Comparison of ENCODE assay signal across 18 cellular contexts in the genomic region with DNA sequence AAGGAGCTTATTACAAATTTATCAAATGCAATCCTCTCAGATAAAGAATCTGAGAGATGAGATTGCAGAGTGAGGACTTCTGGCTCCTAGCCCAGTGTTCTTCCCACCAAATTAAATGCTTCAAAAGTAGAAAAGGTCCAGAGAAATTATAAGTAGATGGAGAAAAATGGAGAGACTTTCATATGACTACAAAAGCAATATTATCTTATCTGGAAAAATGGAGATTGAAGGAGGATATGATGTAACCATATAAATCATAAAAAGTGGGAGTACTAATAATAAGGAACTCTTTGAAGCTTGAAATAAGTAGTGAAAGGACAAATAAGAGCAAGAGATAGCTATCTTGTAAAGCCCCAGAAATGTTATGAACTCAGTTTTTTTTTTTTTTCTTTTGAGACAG. TPM values are rescaled to one million over a fixed set of nuclear protein-coding genes. Genes with fewer than 3 reads are reported as not detected.
DNase-seq lines count a peak whose midpoint lies in the region; ATAC-seq, FAIRE-seq and TF ChIP-seq lines count a peak whose summit lies in the region.
"Had no signal": no experiment of that assay in that cellular context is flagged by ENCODE, and none has a peak within 500 bp of the region (broad histone marks: within the 10 kb centered on the region; RNA-seq: fewer than 3 reads in every experiment).

No MANE protein-coding gene starts in this region.

- no peaks in the 10 kb centered on the region for H3K9me2 ChIP-seq in Loucy (replicated peaks; ENCODE audit: low read depth, low read length)

- BruUV-seq in K562 (replicated peaks; lab: Mats Ljungman, UMichigan) (no TSS peak), HepG2 (replicated peaks; lab: Mats Ljungman, UMichigan) (no TSS peak)

- no peak for TF ChIP-seq EP300 in K562 (IDR thresholded peaks at IDR 0.05; ENCODE audit: low read length)
- TF ChIP-seq EP300 in HepG2 (IDR thresholded peaks at IDR 0.05; ENCODE audit: low read depth in 2 of 2, low read length in 2 of 2), result no peak
- TF ChIP-seq EP300 in HepG2 (CRISPR knock-in tag; IDR thresholded peaks at IDR 0.05; ENCODE audit: borderline replicate concordance), result no peak

- no peaks in the 10 kb centered on the region for H3K36me3 ChIP-seq in Loucy (ENCODE audit: insufficient read depth, low read length)
- peaks cover 33% of the 10 kb centered on the region; the same call in 2 of the 3 replicates for H3K36me3 ChIP-seq in K562 (ENCODE audit: control insufficient read depth, insufficient read depth, low read length)
- no peaks in the 10 kb centered on the region for H3K36me3 ChIP-seq in neutrophil
- H3K36me3 ChIP-seq in esophagus squamous epithelium, result peaks cover 0 to 18% (median 0%) of the 10 kb centered on the region in 3 donors
- peaks cover 0 to 2% of the 10 kb centered on the region in 2 experiments; a peak in 2 of 5 replicates for H3K36me3 ChIP-seq in HepG2 (replicated peaks in 1 of 2; ENCODE audit: control insufficient read depth in 1 of 2, insufficient read depth in 2 of 2, low read length in 2 of 2)

- H3K4me2 ChIP-seq in Loucy (ENCODE audit: low read depth, low read length, poor library complexity, severe bottlenecking) (peak overlapping the region; percentile 81), K562 (ENCODE audit: insufficient read depth, low read length) (no peak overlapping the region), HepG2 (ENCODE audit: low read depth, low read length) (no peak overlapping the region)

- H3K27ac ChIP-seq in K562 (ENCODE audit: extremely low read depth, low read depth, low read length) (no peak overlapping the region), neutrophil (peak overlapping the region; percentile 37), esophagus squamous epithelium (peak overlapping the region in 2 of 4 donors; percentile 97 to 98), HepG2 (ENCODE audit: extremely low read length, insufficient read depth, low read length) (no peak overlapping the region)
- H3K27ac ChIP-seq: 22Rv1, HL-60 had no signal

- POLR2A ChIA-PET in K562 (lab: Yijun Ruan, JAX) (interaction anchor here (0.8 to 2.4 kb wide), 6 partner anchors 10 to 150 kb away, joined by 3 to 11 read pairs (median 3); a partner anchor contains a TSS), HepG2 (lab: Yijun Ruan, JAX) (interaction anchor here (0.8 kb wide), 1 partner anchor 23 kb away, joined by 3 read pairs; no protein-coding TSS in a partner anchor)

- H3K9ac ChIP-seq in Loucy (ENCODE audit: low read depth, low read length, poor library complexity, severe bottlenecking) (peak overlapping the region; percentile 17), K562 (ENCODE audit: insufficient read depth in 1 of 2, low read depth in 2 of 2, low read length in 2 of 2) (no peak overlapping the region), HepG2 (ENCODE audit: insufficient read depth, low read depth, low read length) (no peak overlapping the region)

- peaks cover 48% of the 10 kb centered on the region for H3K4me1 ChIP-seq in Loucy (ENCODE audit: insufficient read depth, low read length, poor library complexity, severe bottlenecking)
- peaks cover 12 to 17% of the 10 kb centered on the region in 2 experiments for H3K4me1 ChIP-seq in K562 (replicated peaks in 1 of 2; ENCODE audit: control insufficient read depth in 2 of 2, insufficient read depth in 2 of 2, low read length in 2 of 2)
- peaks cover 42 to 44% of the 10 kb centered on the region in 2 experiments for H3K4me1 ChIP-seq in neutrophil (ENCODE audit: control insufficient read depth in 1 of 2, insufficient read depth in 1 of 2, low read depth in 1 of 2, low read length in 1 of 2)
- H3K4me1 ChIP-seq in esophagus squamous epithelium, result peaks cover 15 to 66% (median 28%) of the 10 kb centered on the region in 3 donors
- H3K4me1 ChIP-seq in HepG2 (ENCODE audit: insufficient read depth, low read length), result peaks cover 29% of the 10 kb centered on the region

- intact Hi-C loops in K562 (cut with micrococcal nuclease) (no loop called here), esophagus squamous epithelium (cut with DNase I) (loop anchor here (10.0 kb wide), 1 partner anchor 159 kb away; no protein-coding TSS in a partner anchor), HepG2 (cut with micrococcal nuclease; ENCODE audit: unreplicated experiment) (loop anchor here (2.0 kb wide), 1 partner anchor 149 kb away; a partner anchor contains a TSS)

- TF ChIP-seq RAD21 in K562 (CRISPR knock-in tag; conservative IDR thresholded peaks at IDR 0.05 in 1 of 2, IDR thresholded peaks at IDR 0.05 in 1 of 2) (no peak), HepG2 (CRISPR knock-in tag; IDR thresholded peaks at IDR 0.05) (no peak)

- H3K9me1 ChIP-seq in K562 (ENCODE audit: control insufficient read depth, insufficient read depth, low read length), result no peaks in the 10 kb centered on the region

- in situ Hi-C loops in K562 (cut with MboI) (no loop called here), HepG2 (cut with HindIII; ENCODE audit: extremely low pct_ligation_motif_present, low pct_unique_long_range_greater_than_20kb) (no loop called here)

- FAIRE-seq in K562 (lab: Jason Lieb, UNC), result no peak
- no peak for FAIRE-seq in HepG2 (lab: Jason Lieb, UNC)
- FAIRE-seq: endometrium, small intestine had no signal

- peak; percentile 15 for DNase-seq in DMS79 treated with DMSO at 0.1 percent for 48 hours (lab: John Stamatoyannopoulos, UW)
- DNase-seq in DMS79 (lab: John Stamatoyannopoulos, UW), result no peak
- DNase-seq in K562 (ENCODE audit: extremely low read depth in 1 of 4, low spot score in 3 of 4), result no peak
- DNase-seq in esophagus squamous epithelium (lab: John Stamatoyannopoulos, UW), result no peak
- no peak for DNase-seq in AG08396 (ENCODE audit: low spot score)
- no peak for DNase-seq in HepG2 (ENCODE audit: low spot score)
- DNase-seq: body of pancreas, DMS 273 treated with DMSO at 0.1 percent for 48 hours, left cardiac atrium, naive B cell, small intestine, T1000, upper lobe of left lung had no signal

- H2AFZ ChIP-seq in Loucy (ENCODE audit: low read length), result no peak overlapping the region
- no peak overlapping the region for H2AFZ ChIP-seq in K562 (ENCODE audit: low read depth, low read length)
- no peak overlapping the region for H2AFZ ChIP-seq in HepG2 (ENCODE audit: low read length)

- H3K9me3 ChIP-seq in Loucy (ENCODE audit: insufficient read depth, low read depth, low read length) (no peaks in the 10 kb centered on the region), K562 (replicated peaks; ENCODE audit: control insufficient read depth, insufficient read depth, low read depth, low read length) (peaks cover 8% of the 10 kb centered on the region; the same call in 1 of the 2 replicates), neutrophil (no peaks in the 10 kb centered on the region), esophagus squamous epithelium (peaks cover 0 to 6% (median 0%) of the 10 kb centered on the region in 3 donors), HepG2 (ENCODE audit: low read length) (no peaks in the 10 kb centered on the region)
- H3K9me3 ChIP-seq: body of pancreas, upper lobe of left lung had no signal

- H4K20me1 ChIP-seq in Loucy (ENCODE audit: insufficient read depth, low read length, poor library complexity, severe bottlenecking) (peaks cover 23% of the 10 kb centered on the region), K562 (replicated peaks; ENCODE audit: control insufficient read depth, insufficient read depth, low read length) (0 out of 2 replicates have a peak, but pooled peaks cover 5% of the 10 kb centered on the region), HepG2 (ENCODE audit: insufficient read depth, low read length) (no peaks in the 10 kb centered on the region; the same call in 1 of the 2 replicates)

- H3K4me3 ChIP-seq in Loucy (ENCODE audit: low read length, poor library complexity, severe bottlenecking) (peak overlapping the region; percentile 37), K562 (no peak overlapping the region), neutrophil (ENCODE audit: low read depth in 1 of 2, low read length in 1 of 2) (no peak overlapping the region), esophagus squamous epithelium (no peak overlapping the region), HepG2 (replicated peaks in 1 of 3; ENCODE audit: insufficient read depth in 1 of 3, low read depth in 2 of 3, low read length in 3 of 3) (no peak overlapping the region)
- H3K4me3 ChIP-seq: body of pancreas, upper lobe of left lung had no signal

- no peaks in the 10 kb centered on the region for H3F3A ChIP-seq in Loucy (ENCODE audit: low read depth)

- H3K79me2 ChIP-seq in Loucy (ENCODE audit: insufficient read depth, low read length) (peaks cover 78% of the 10 kb centered on the region), K562 (ENCODE audit: control insufficient read depth, insufficient read depth, low read length) (peaks cover 81% of the 10 kb centered on the region), HepG2 (ENCODE audit: insufficient read depth, low read length) (peaks cover 68% of the 10 kb centered on the region)

- CTCF ChIA-PET in K562 (lab: Yijun Ruan, JAX; ENCODE audit: low intra/inter-chr PET ratio), result no interaction called here
- CTCF ChIA-PET in HepG2 (lab: Yijun Ruan, JAX; ENCODE audit: low intra/inter-chr PET ratio, low total read pairs), result no interaction called here

- no peaks in the 10 kb centered on the region for H3K27me3 ChIP-seq in Loucy (ENCODE audit: insufficient read depth, low read length, poor library complexity, severe bottlenecking)
- H3K27me3 ChIP-seq in K562 (ENCODE audit: control insufficient read depth in 2 of 2, insufficient read depth in 2 of 2, low read length in 2 of 2), result no peaks in the 10 kb centered on the region
- H3K27me3 ChIP-seq in neutrophil, result no peaks in the 10 kb centered on the region
- no peaks in the 10 kb centered on the region for H3K27me3 ChIP-seq in esophagus squamous epithelium
- no peaks in the 10 kb centered on the region; a peak in 1 of 5 replicates for H3K27me3 ChIP-seq in HepG2 (ENCODE audit: control insufficient read depth in 1 of 2, insufficient read depth in 2 of 2, low read length in 2 of 2)
- H3K27me3 ChIP-seq: body of pancreas, upper lobe of left lung had no signal

- TF ChIP-seq POLR2A in K562 (conservative IDR thresholded peaks at IDR 0.05) (no peak), esophagus squamous epithelium (IDR thresholded peaks at IDR 0.05) (no peak), HepG2 (IDR thresholded peaks at IDR 0.05; ENCODE audit: insufficient read depth in 1 of 2, low read depth in 2 of 2, low read length in 2 of 2) (no peak)

- ATAC-seq in K562 (no peak), HepG2 (no peak)
- ATAC-seq: body of pancreas, left cardiac atrium had no signal

- TF ChIP-seq CTCF in Loucy (conservative IDR thresholded peaks at IDR 0.05; ENCODE audit: low read length) (no peak), K562 (IDR thresholded peaks at IDR 0.05 in 2 of 3, conservative IDR thresholded peaks at IDR 0.05 in 1 of 3; ENCODE audit: insufficient read depth in 2 of 3, low read depth in 1 of 3, low read length in 3 of 3) (no peak), neutrophil (IDR thresholded peaks at IDR 0.05) (no peak), esophagus squamous epithelium (IDR thresholded peaks at IDR 0.05) (no peak), HepG2 (CRISPR knock-in tag; IDR thresholded peaks at IDR 0.05) (no peak)

RNA-seq across cellular contexts. Expression of a gene that starts 2.9 kb away (rescaled TPM):
- 60.9 and 87.2 TPM in 2 replicates for total RNA-seq in K562 (2011; cell fraction: chromatin; rRNA removed; ENCODE audit: low replicate concordance)
- total RNA-seq in K562 (2011; cell fraction: nucleolus; rRNA removed), result 56.1 and 64.4 TPM in 2 replicates
- total RNA-seq in K562 (2011; cell fraction: nucleoplasm; rRNA removed), result 89.2 and 119 TPM in 2 replicates
- total RNA-seq in K562 (2014; rRNA removed), result 70.6 and 72.6 TPM in 2 replicates
- 98.3 and 110 TPM in 2 replicates for total RNA-seq in K562 (2014; rRNA removed; fragmentation: Illumina TruSeq; extraction: Trizol)
- total RNA-seq in K562 (2015; rRNA removed; fragmentation: Illumina TruSeq; extraction: Trizol), result 81.5 and 87.8 TPM in 2 replicates
- 69.5 and 71.4 TPM in 2 replicates for total RNA-seq in K562 (2021)
- polyA plus RNA-seq in K562 (2011; rRNA removed), result 101 and 160 TPM in 2 replicates
- polyA plus RNA-seq in K562 (2011; cell fraction: cytosol; rRNA removed), result 47.1 and 65.7 TPM in 2 replicates
- 20.5 and 24.4 TPM in 2 replicates for polyA plus RNA-seq in K562 (2011; cell fraction: nucleus; rRNA removed)
- 57.0 and 60.1 TPM in 2 replicates for polyA plus RNA-seq in K562 (2012)
- 68.9 and 80.6 TPM in 2 replicates for polyA plus RNA-seq in K562 (2014; fragmentation: Illumina TruSeq; extraction: Trizol)
- polyA plus RNA-seq in K562 (2014; fragmentation: Nextera tagmentation; extraction: Ambion mirVana), result 10 to 100 TPM; 28.9 to 30.0 TPM
- polyA plus RNA-seq in K562 (2014; rRNA removed), result 54.7 and 60.9 TPM in 2 replicates
- polyA minus RNA-seq in K562 (2011; rRNA and poly(A)+ RNA removed), result 159 and 208 TPM in 2 replicates
- polyA minus RNA-seq in K562 (2011; cell fraction: cytosol; rRNA and poly(A)+ RNA removed), result 61.0 and 80.4 TPM in 2 replicates
- 26.5 and 41.0 TPM in 2 replicates for polyA minus RNA-seq in K562 (2011; cell fraction: nucleus; rRNA and poly(A)+ RNA removed)
- 10 to 100 TPM; 35.9 to 47.5 (median 41.0) TPM for total RNA-seq in esophagus squamous epithelium
- 67.1 and 103 TPM in 2 replicates for total RNA-seq in HepG2 (2016; rRNA removed; fragmentation: Illumina TruSeq; extraction: Trizol)
- total RNA-seq in HepG2 (2016; cell fraction: cytosol; rRNA removed; fragmentation: Illumina TruSeq; extraction: Trizol; ENCODE audit: low read depth), result 26.7 and 28.2 TPM in 2 replicates
- 69.3 and 101 TPM in 2 replicates for total RNA-seq in HepG2 (2016; cell fraction: insoluble cytoplasmic fraction; rRNA removed; fragmentation: Illumina TruSeq; extraction: Trizol)
- total RNA-seq in HepG2 (2016; cell fraction: membrane; rRNA removed; fragmentation: Illumina TruSeq; extraction: Trizol), result 84.1 and 87.5 TPM in 2 replicates
- 37.0 and 39.6 TPM in 2 replicates for total RNA-seq in HepG2 (2016; cell fraction: nucleus; rRNA removed; fragmentation: Illumina TruSeq; extraction: Trizol)
- 44.7 and 52.7 TPM in 2 replicates for polyA plus RNA-seq in HepG2 (2011; rRNA removed)
- polyA plus RNA-seq in HepG2 (2011; cell fraction: cytosol; rRNA removed), result 32.0 and 41.2 TPM in 2 replicates
- 11.2 and 17.3 TPM in 2 replicates for polyA plus RNA-seq in HepG2 (2011; cell fraction: nucleus; rRNA removed)
- 41.8 and 45.4 TPM in 2 replicates for polyA plus RNA-seq in HepG2 (2012)
- polyA plus RNA-seq in HepG2 (2016; cell fraction: cytosol; fragmentation: Illumina TruSeq; extraction: Trizol; ENCODE audit: low read depth), result 20.4 and 21.4 TPM in 2 replicates
- 58.8 and 61.0 TPM in 2 replicates for polyA plus RNA-seq in HepG2 (2016; cell fraction: insoluble cytoplasmic fraction; fragmentation: Illumina TruSeq; extraction: Trizol; ENCODE audit: low read depth)
- polyA plus RNA-seq in HepG2 (2016; cell fraction: membrane; fragmentation: Illumina TruSeq; extraction: Trizol; ENCODE audit: low read depth), result 36.6 and 38.4 TPM in 2 replicates
- 28.5 and 29.9 TPM in 2 replicates for polyA plus RNA-seq in HepG2 (2016; cell fraction: nucleus; fragmentation: Illumina TruSeq; extraction: Trizol; ENCODE audit: insufficient read depth, low read depth)
- polyA minus RNA-seq in HepG2 (2011; rRNA and poly(A)+ RNA removed; ENCODE audit: low replicate concordance), result 78.2 and 137 TPM in 2 replicates
- polyA minus RNA-seq in HepG2 (2011; cell fraction: cytosol; rRNA and poly(A)+ RNA removed), result 45.6 and 62.7 TPM in 2 replicates
- polyA minus RNA-seq in HepG2 (2011; cell fraction: nucleus; rRNA and poly(A)+ RNA removed), result 42.6 and 54.1 TPM in 2 replicates

RNA-seq across cellular contexts. Expression of a gene that starts 3.0 kb away (rescaled TPM):
- total RNA-seq in K562 (2011; cell fraction: chromatin; rRNA removed; ENCODE audit: low replicate concordance), result 0.32 and 0.35 TPM in 2 replicates
- total RNA-seq in K562 (2011; cell fraction: nucleolus; rRNA removed), result 0.39 and 0.67 TPM in 2 replicates
- 1.7 and 1.8 TPM in 2 replicates for total RNA-seq in K562 (2011; cell fraction: nucleoplasm; rRNA removed)
- total RNA-seq in K562 (2014; rRNA removed), result 0.08 and 0.09 TPM in 2 replicates
- total RNA-seq in K562 (2014; rRNA removed; fragmentation: Illumina TruSeq; extraction: Trizol), result 0.11 and 0.13 TPM in 2 replicates
- 0.11 TPM in 1 of 2 replicates, not detected in the other for total RNA-seq in K562 (2015; rRNA removed; fragmentation: Illumina TruSeq; extraction: Trizol)
- total RNA-seq in K562 (2021), result not detected in 2 replicates
- 0.04 and 0.10 TPM in 2 replicates for polyA plus RNA-seq in K562 (2011; rRNA removed)
- polyA plus RNA-seq in K562 (2011; cell fraction: cytosol; rRNA removed), result 0.04 TPM in 2 replicates
- not detected in 2 replicates for polyA plus RNA-seq in K562 (2011; cell fraction: nucleus; rRNA removed)
- not detected in 2 replicates for polyA plus RNA-seq in K562 (2012)
- polyA plus RNA-seq in K562 (2014; fragmentation: Illumina TruSeq; extraction: Trizol), result not detected in 2 replicates
- polyA plus RNA-seq in K562 (2014; fragmentation: Nextera tagmentation; extraction: Ambion mirVana), result not detected
- polyA plus RNA-seq in K562 (2014; rRNA removed), result not detected in 2 replicates
- polyA minus RNA-seq in K562 (2011; rRNA and poly(A)+ RNA removed), result 0.48 and 0.60 TPM in 2 replicates
- polyA minus RNA-seq in K562 (2011; cell fraction: cytosol; rRNA and poly(A)+ RNA removed), result 0.82 TPM in 1 of 2 replicates, not detected in the other
- polyA minus RNA-seq in K562 (2011; cell fraction: nucleus; rRNA and poly(A)+ RNA removed), result 0.54 and 0.56 TPM in 2 replicates
- total RNA-seq in esophagus squamous epithelium, result not detected
- not detected in 2 replicates for total RNA-seq in HepG2 (2016; rRNA removed; fragmentation: Illumina TruSeq; extraction: Trizol)
- total RNA-seq in HepG2 (2016; cell fraction: cytosol; rRNA removed; fragmentation: Illumina TruSeq; extraction: Trizol; ENCODE audit: low read depth), result 0.79 and 0.91 TPM in 2 replicates
- total RNA-seq in HepG2 (2016; cell fraction: insoluble cytoplasmic fraction; rRNA removed; fragmentation: Illumina TruSeq; extraction: Trizol), result 0.04 TPM in 1 of 2 replicates, not detected in the other
- total RNA-seq in HepG2 (2016; cell fraction: membrane; rRNA removed; fragmentation: Illumina TruSeq; extraction: Trizol), result 0.28 and 0.40 TPM in 2 replicates
- 0.16 and 0.19 TPM in 2 replicates for total RNA-seq in HepG2 (2016; cell fraction: nucleus; rRNA removed; fragmentation: Illumina TruSeq; extraction: Trizol)
- 0.04 TPM in 1 of 2 replicates, not detected in the other for polyA plus RNA-seq in HepG2 (2011; rRNA removed)
- polyA plus RNA-seq in HepG2 (2011; cell fraction: cytosol; rRNA removed), result 0.04 and 0.08 TPM in 2 replicates
- not detected in 2 replicates for polyA plus RNA-seq in HepG2 (2011; cell fraction: nucleus; rRNA removed)
- not detected in 2 replicates for polyA plus RNA-seq in HepG2 (2012)
- polyA plus RNA-seq in HepG2 (2016; cell fraction: cytosol; fragmentation: Illumina TruSeq; extraction: Trizol; ENCODE audit: low read depth), result not detected in 2 replicates
- not detected in 2 replicates for polyA plus RNA-seq in HepG2 (2016; cell fraction: insoluble cytoplasmic fraction; fragmentation: Illumina TruSeq; extraction: Trizol; ENCODE audit: low read depth)
- polyA plus RNA-seq in HepG2 (2016; cell fraction: membrane; fragmentation: Illumina TruSeq; extraction: Trizol; ENCODE audit: low read depth), result not detected in 2 replicates
- not detected in 2 replicates for polyA plus RNA-seq in HepG2 (2016; cell fraction: nucleus; fragmentation: Illumina TruSeq; extraction: Trizol; ENCODE audit: insufficient read depth, low read depth)
- polyA minus RNA-seq in HepG2 (2011; rRNA and poly(A)+ RNA removed; ENCODE audit: low replicate concordance), result 0.20 and 0.21 TPM in 2 replicates
- not detected in 2 replicates for polyA minus RNA-seq in HepG2 (2011; cell fraction: cytosol; rRNA and poly(A)+ RNA removed)
- 0.25 and 0.26 TPM in 2 replicates for polyA minus RNA-seq in HepG2 (2011; cell fraction: nucleus; rRNA and poly(A)+ RNA removed)
- total RNA-seq: body of pancreas had no signal
- polyA plus RNA-seq: small intestine had no signal

RNA-seq across cellular contexts. Expression of a gene that starts 58.2 kb away (rescaled TPM):
- total RNA-seq in K562 (2011; cell fraction: chromatin; rRNA removed; ENCODE audit: low replicate concordance), result not detected in 2 replicates
- not detected in 2 replicates for total RNA-seq in K562 (2011; cell fraction: nucleolus; rRNA removed)
- not detected in 2 replicates for total RNA-seq in K562 (2011; cell fraction: nucleoplasm; rRNA removed)
- 0.12 TPM in 1 of 2 replicates, not detected in the other for total RNA-seq in K562 (2014; rRNA removed)
- 0.16 and 0.22 TPM in 2 replicates for total RNA-seq in K562 (2014; rRNA removed; fragmentation: Illumina TruSeq; extraction: Trizol)
- total RNA-seq in K562 (2015; rRNA removed; fragmentation: Illumina TruSeq; extraction: Trizol), result not detected in 2 replicates
- 0.16 and 0.22 TPM in 2 replicates for total RNA-seq in K562 (2021)
- 0.07 TPM in 1 of 2 replicates, not detected in the other for polyA plus RNA-seq in K562 (2011; rRNA removed)
- not detected in 2 replicates for polyA plus RNA-seq in K562 (2011; cell fraction: cytosol; rRNA removed)
- polyA plus RNA-seq in K562 (2011; cell fraction: nucleus; rRNA removed), result not detected in 2 replicates
- polyA plus RNA-seq in K562 (2012), result 0.07 and 0.14 TPM in 2 replicates
- 0.12 and 0.32 TPM in 2 replicates for polyA plus RNA-seq in K562 (2014; fragmentation: Illumina TruSeq; extraction: Trizol)
- polyA plus RNA-seq in K562 (2014; fragmentation: Nextera tagmentation; extraction: Ambion mirVana), result under 1 TPM; 0.08 to 0.17 TPM
- polyA plus RNA-seq in K562 (2014; rRNA removed), result not detected in 2 replicates
- not detected in 2 replicates for polyA minus RNA-seq in K562 (2011; rRNA and poly(A)+ RNA removed)
- not detected in 2 replicates for polyA minus RNA-seq in K562 (2011; cell fraction: cytosol; rRNA and poly(A)+ RNA removed)
- polyA minus RNA-seq in K562 (2011; cell fraction: nucleus; rRNA and poly(A)+ RNA removed), result not detected in 2 replicates
- total RNA-seq in esophagus squamous epithelium, result 1 to 10 TPM; 1.3 to 7.3 (median 2.3) TPM
- total RNA-seq in HepG2 (2016; rRNA removed; fragmentation: Illumina TruSeq; extraction: Trizol), result not detected in 2 replicates
- total RNA-seq in HepG2 (2016; cell fraction: cytosol; rRNA removed; fragmentation: Illumina TruSeq; extraction: Trizol; ENCODE audit: low read depth), result not detected in 2 replicates
- not detected in 2 replicates for total RNA-seq in HepG2 (2016; cell fraction: insoluble cytoplasmic fraction; rRNA removed; fragmentation: Illumina TruSeq; extraction: Trizol)
- total RNA-seq in HepG2 (2016; cell fraction: membrane; rRNA removed; fragmentation: Illumina TruSeq; extraction: Trizol), result not detected in 2 replicates
- not detected in 2 replicates for total RNA-seq in HepG2 (2016; cell fraction: nucleus; rRNA removed; fragmentation: Illumina TruSeq; extraction: Trizol)
- polyA plus RNA-seq in HepG2 (2011; rRNA removed), result not detected in 2 replicates
- polyA plus RNA-seq in HepG2 (2011; cell fraction: cytosol; rRNA removed), result not detected in 2 replicates
- polyA plus RNA-seq in HepG2 (2011; cell fraction: nucleus; rRNA removed), result not detected in 2 replicates
- 0.09 TPM in 1 of 2 replicates, not detected in the other for polyA plus RNA-seq in HepG2 (2012)
- polyA plus RNA-seq in HepG2 (2016; cell fraction: cytosol; fragmentation: Illumina TruSeq; extraction: Trizol; ENCODE audit: low read depth), result not detected in 2 replicates
- polyA plus RNA-seq in HepG2 (2016; cell fraction: insoluble cytoplasmic fraction; fragmentation: Illumina TruSeq; extraction: Trizol; ENCODE audit: low read depth), result not detected in 2 replicates
- polyA plus RNA-seq in HepG2 (2016; cell fraction: membrane; fragmentation: Illumina TruSeq; extraction: Trizol; ENCODE audit: low read depth), result not detected in 2 replicates
- polyA plus RNA-seq in HepG2 (2016; cell fraction: nucleus; fragmentation: Illumina TruSeq; extraction: Trizol; ENCODE audit: insufficient read depth, low read depth), result not detected in 2 replicates
- not detected in 2 replicates for polyA minus RNA-seq in HepG2 (2011; rRNA and poly(A)+ RNA removed; ENCODE audit: low replicate concordance)
- polyA minus RNA-seq in HepG2 (2011; cell fraction: cytosol; rRNA and poly(A)+ RNA removed), result not detected in 2 replicates
- polyA minus RNA-seq in HepG2 (2011; cell fraction: nucleus; rRNA and poly(A)+ RNA removed), result not detected in 2 replicates
